Comparison of ENCODE assay signal across 14 cellular contexts in the genomic region with DNA sequence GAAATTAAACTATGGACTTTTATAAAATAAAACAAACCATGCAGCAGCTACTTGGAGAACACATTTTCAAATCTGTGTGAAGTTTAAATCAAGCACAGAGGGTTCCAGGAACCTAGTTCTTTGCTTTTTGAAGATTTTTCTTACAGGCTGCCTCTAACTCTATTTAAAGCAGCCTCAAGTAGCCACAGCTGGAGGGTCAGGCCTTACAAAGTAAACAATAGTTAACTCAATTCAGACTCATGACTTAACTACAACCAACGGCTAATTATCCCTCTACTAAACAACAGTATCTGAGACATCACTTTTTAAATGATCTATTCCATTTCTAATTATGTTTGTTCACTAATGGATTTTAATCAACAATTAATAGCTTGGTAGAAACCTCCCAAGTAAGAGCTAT. TPM values are rescaled to one million over a fixed set of nuclear protein-coding genes. Genes with fewer than 3 reads are reported as not detected.
DNase-seq lines count a peak whose midpoint lies in the region; ATAC-seq and TF ChIP-seq lines count a peak whose summit lies in the region.
"Had no signal": no experiment of that assay in that cellular context is flagged by ENCODE, and none has a peak within 500 bp of the region (broad histone marks: within the 10 kb centered on the region; RNA-seq: fewer than 3 reads in every experiment).

No MANE protein-coding gene starts in this region.

- H3K27ac ChIP-seq in heart left ventricle (peak overlapping the region in 9 of 12 donors; percentile 2 to 98 (median 28)), ascending aorta (peak overlapping the region; percentile 70 to 90), upper lobe of right lung (peak overlapping the region; percentile 44)
- H3K27ac ChIP-seq: SK-N-MC had no signal

- ATAC-seq in heart left ventricle (no peak), Right ventricle myocardium inferior (no peak), upper lobe of right lung (peak; percentile 23), HG03175 (IDR thresholded peaks at IDR 0.05; ENCODE audit: unreplicated experiment) (no peak)

- H3K27me3 ChIP-seq in heart left ventricle (no peaks in the 10 kb centered on the region), ascending aorta (no peaks in the 10 kb centered on the region), mucosa of stomach (ENCODE audit: control insufficient read depth, insufficient read depth, low read length) (no peaks in the 10 kb centered on the region), upper lobe of right lung (no peaks in the 10 kb centered on the region), H7 (ENCODE audit: control insufficient read depth, insufficient read depth, low read length) (no peaks in the 10 kb centered on the region)

- H3K4me3 ChIP-seq in heart left ventricle = no peak overlapping the region
- H3K4me3 ChIP-seq in ascending aorta = no peak overlapping the region
- H3K4me3 ChIP-seq in mucosa of stomach (ENCODE audit: low read length) = no peak overlapping the region
- no peak overlapping the region for H3K4me3 ChIP-seq in upper lobe of right lung
- no peak overlapping the region for H3K4me3 ChIP-seq in H7 (ENCODE audit: insufficient read depth, low read depth, low read length)
- H3K4me3 ChIP-seq: SK-N-MC had no signal

- H3K36me3 ChIP-seq in heart left ventricle (no peaks in the 10 kb centered on the region), ascending aorta (no peaks in the 10 kb centered on the region), mucosa of stomach (ENCODE audit: control insufficient read depth, insufficient read depth, low read length) (no peaks in the 10 kb centered on the region), upper lobe of right lung (no peaks in the 10 kb centered on the region), H7 (replicated peaks; ENCODE audit: control insufficient read depth, insufficient read depth, low read length) (no peaks in the 10 kb centered on the region; the same call in 1 of the 2 replicates)

- H3K4me1 ChIP-seq in heart left ventricle (peaks cover 11 to 97% (median 82%) of the 10 kb centered on the region in 12 donors), ascending aorta (peaks cover 13 to 85% of the 10 kb centered on the region in 2 donors), mucosa of stomach (ENCODE audit: control insufficient read depth, insufficient read depth, low read length) (peaks cover 58% of the 10 kb centered on the region), upper lobe of right lung (peaks cover 79% of the 10 kb centered on the region)

- TF ChIP-seq CTCF in heart left ventricle (IDR thresholded peaks at IDR 0.05) (no peak), ascending aorta (IDR thresholded peaks at IDR 0.05) (no peak), upper lobe of right lung (IDR thresholded peaks at IDR 0.05) (no peak)

- H3K9me3 ChIP-seq in heart left ventricle = no peaks in the 10 kb centered on the region
- no peaks in the 10 kb centered on the region for H3K9me3 ChIP-seq in ascending aorta
- no peaks in the 10 kb centered on the region for H3K9me3 ChIP-seq in mucosa of stomach (ENCODE audit: control insufficient read depth, low read length)
- H3K9me3 ChIP-seq in upper lobe of right lung = no peaks in the 10 kb centered on the region

- no peak for DNase-seq in heart left ventricle
- no peak for DNase-seq in Right ventricle myocardium inferior (ENCODE audit: missing footprints)
- no peak for DNase-seq in ascending aorta (ENCODE audit: low spot score in 2 of 2)
- no peak for DNase-seq in upper lobe of right lung
- no peak for DNase-seq in H7
- DNase-seq in NCI-H2171 treated with DMSO at 0.1 percent for 48 hours (lab: John Stamatoyannopoulos, UW) = no peak
- DNase-seq: amygdala; C1 segment of cervical spinal cord; HFFc6; NCI-H526; stimulated activated CD4-positive, alpha-beta T cell treated with anti-CD3 and anti-CD28 coated beads, Interleukin-2, amount 100 ng/mL, for 48 hours had no signal

- 38 to 57% (median 45%) methylated on average over 1 of the region's 1 CpG for whole genome bisulfite sequencing in heart left ventricle, 4 donors

- H3K9ac ChIP-seq in mucosa of stomach (ENCODE audit: low read length) = peak overlapping the region; percentile 19

- TF ChIP-seq POLR2A in heart left ventricle (IDR thresholded peaks at IDR 0.05) = no peak

- intact Hi-C loops in heart left ventricle (cut with DNase I) (no loop called here), Right ventricle myocardium inferior (cut with DNase I) (no loop called here), ascending aorta (cut with DNase I) (no loop called here), upper lobe of right lung (cut with DNase I) (loop anchor here (10.0 kb wide), 1 partner anchor 76 kb away; no protein-coding TSS in a partner anchor)

RNA-seq across cellular contexts. Expression of gene LRIG1, which starts 9.8 kb away (rescaled TPM):
- total RNA-seq in heart left ventricle (100 to 1,000 TPM in 4 of 9 donors, 10 to 100 TPM in 5; 71.0 to 161 (median 98.3) TPM), Right ventricle myocardium inferior (93.8 TPM), ascending aorta (62.3 TPM), upper lobe of right lung (56.2 TPM)
- polyA plus RNA-seq in heart left ventricle = 10 to 100 TPM; 42.3 to 52.9 TPM
- total RNA-seq in H7 (2014; rRNA removed; shearing (Covaris generic)) = 69.7 and 101 TPM in 2 replicates

Comparison
In these comparisons a context has a peak if more than half of its experiments do, and no peak if none do; other contexts are left out.
1. H3K27ac ChIP-seq: peak in every context shown above with its lines; median percentile 80 in ascending aorta; 44 in upper lobe of right lung; 28 in heart left ventricle.